Comparison of ENCODE assay signal across 20 cellular contexts in genomic region chr18:76557026-76557575, GRCh38.
DNase-seq lines count a peak whose midpoint lies in the region; ATAC-seq, FAIRE-seq and TF ChIP-seq lines count a peak whose summit lies in the region.
"Had no signal": no experiment of that assay in that cellular context is flagged by ENCODE, and none has a peak within 500 bp of the region (broad histone marks: within the 10 kb centered on the region; RNA-seq: fewer than 3 reads in every experiment).

No MANE protein-coding gene starts in this region.

- no peaks in the 10 kb centered on the region for H4K20me1 ChIP-seq in astrocyte (ENCODE audit: insufficient read depth, low read length)

- H3K4me1 Mint-ChIP-seq in astrocyte (ENCODE audit: low read depth, unreplicated experiment), result peaks cover 3% of the 10 kb centered on the region

- H3K4me2 ChIP-seq in astrocyte (ENCODE audit: low read length), result no peak overlapping the region

- H3K36me3 ChIP-seq in astrocyte (ENCODE audit: insufficient read depth, low read length) (no peaks in the 10 kb centered on the region), left lung (no peaks in the 10 kb centered on the region)

- H3K4me1 ChIP-seq in astrocyte (ENCODE audit: insufficient read depth, low read length), result no peaks in the 10 kb centered on the region
- H3K4me1 ChIP-seq in left lung, result peaks cover 6 to 32% of the 10 kb centered on the region in 2 donors

- FAIRE-seq in astrocyte (lab: Jason Lieb, UNC), result no peak
- FAIRE-seq: GM12891, GM18507, H1 had no signal

- H3K27me3 ChIP-seq in astrocyte (ENCODE audit: insufficient read depth, low read length) (no peaks in the 10 kb centered on the region), left lung (peaks cover 0 to 4% of the 10 kb centered on the region in 2 donors)

- H3K27ac ChIP-seq in astrocyte (ENCODE audit: low read depth, low read length), result no peak overlapping the region
- H3K27ac ChIP-seq in left lung, result no peak overlapping the region

- H3K4me3 Mint-ChIP-seq in astrocyte (ENCODE audit: unreplicated experiment), result no peak overlapping the region

- no peaks in the 10 kb centered on the region for H3K9me3 Mint-ChIP-seq in astrocyte (ENCODE audit: unreplicated experiment)

- TF ChIP-seq CTCF in astrocyte (IDR thresholded peaks at IDR 0.05; ENCODE audit: insufficient read depth, low read depth, low read length) (no peak), left lung (IDR thresholded peaks at IDR 0.05) (no peak)

- in situ Hi-C loops in Caki2 (cut with HindIII; ENCODE audit: low pct_unique_long_range_greater_than_20kb, low sequenced_read_pairs), result no loop called here

- ATAC-seq in left lung (no peak), GM18907 (IDR thresholded peaks at IDR 0.05; ENCODE audit: unreplicated experiment) (no peak)

- no peaks in the 10 kb centered on the region for H3K27me3 Mint-ChIP-seq in astrocyte (ENCODE audit: low read depth, unreplicated experiment)

- H3K9ac ChIP-seq in astrocyte (ENCODE audit: low read length), result no peak overlapping the region

- no peaks in the 10 kb centered on the region for H3K79me2 ChIP-seq in astrocyte (ENCODE audit: insufficient read depth, low read length)

- DNase-seq in Caki2 (ENCODE audit: low read depth) (peak; percentile 81), astrocyte (ENCODE audit: low read depth) (peak; percentile 12), glomerular visceral epithelial cell (ENCODE audit: extremely low spot score) (peak; percentile 16), non-pigmented ciliary epithelial cell (ENCODE audit: low read depth) (peak; percentile 30), left lung (no peak), NCI-H1930 (lab: John Stamatoyannopoulos, UW) (no peak), AG08396 (ENCODE audit: low spot score) (no peak)
- DNase-seq: C1 segment of cervical spinal cord, DMS 273 treated with DMSO at 0.1 percent for 48 hours, GF-D8, MM.1S, NCI-H1105, NCI-H1694 treated with DMSO at 0.1 percent for 48 hours, NCI-H446, NCI-H69, SHP77 treated with DMSO at 0.1 percent for 48 hours had no signal

- no peak overlapping the region for H3K27ac Mint-ChIP-seq in astrocyte (ENCODE audit: unreplicated experiment)

- H3K4me3 ChIP-seq in astrocyte (ENCODE audit: insufficient read depth, low read depth, low read length) (no peak overlapping the region), left lung (no peak overlapping the region)

- H3K9me3 ChIP-seq in astrocyte (ENCODE audit: insufficient read depth, low read depth, low read length) (no peaks in the 10 kb centered on the region), left lung (no peaks in the 10 kb centered on the region)

- H2AFZ ChIP-seq in astrocyte (ENCODE audit: low read depth, low read length), result no peak overlapping the region

- H3K36me3 Mint-ChIP-seq in astrocyte (ENCODE audit: low read depth, unreplicated experiment), result no peaks in the 10 kb centered on the region

- intact Hi-C loops in left lung (cut with DNase I), result no loop called here

Comparison
In these comparisons a context has a peak if more than half of its experiments do, and no peak if none do; other contexts are left out.
1. DNase-seq: peak in Caki2 (single experiment), astrocyte (single experiment), glomerular visceral epithelial cell (single experiment) and non-pigmented ciliary epithelial cell (single experiment); none in left lung (0 of 2), NCI-H1930 (0 of 2) and AG08396 (single experiment).